11 cellular contexts compared by ENCODE assay signal in genomic region chr9:99158629-99159028, GRCh38.
"Had no signal": no experiment of that assay in that cellular context is flagged by ENCODE, and none has a peak within 500 bp of the region (broad histone marks: within the 10 kb centered on the region; RNA-seq: fewer than 3 reads in every experiment).

No MANE protein-coding gene starts in this region.

- H3K9me3 ChIP-seq: gastroesophageal sphincter, stomach, uterus had no signal

- H3K4me3 Mint-ChIP-seq: activated CD4-positive, alpha-beta memory T cell treated with anti-CD3 and anti-CD28 coated beads, Interleukin-2, amount 10 ng/mL, durations not matched to agents 7 days and 5 days; activated naive CD8-positive, alpha-beta T cell treated with anti-CD3 and anti-CD28 coated beads, Interleukin-2, amount 10 ng/mL, durations not matched to agents 7 days and 5 days; activated T-cell treated with anti-CD3 and anti-CD28 coated beads, Interleukin-2, amount 50 U/mL, for 72 hours; T-helper 2 cell treated with Interferon-gamma antibody and Interleukin-4, amounts not matched to agents 5 μg/mL and 100 μg/mL, for 36 hours had no signal

- H3K27ac Mint-ChIP-seq: activated CD4-positive, alpha-beta memory T cell treated with anti-CD3 and anti-CD28 coated beads, Interleukin-2, amount 10 ng/mL, durations not matched to agents 7 days and 5 days; activated naive CD8-positive, alpha-beta T cell treated with anti-CD3 and anti-CD28 coated beads, Interleukin-2, amount 10 ng/mL, durations not matched to agents 7 days and 5 days; activated T-cell treated with anti-CD3 and anti-CD28 coated beads, Interleukin-2, amount 50 U/mL, for 72 hours; T-helper 2 cell treated with Interferon-gamma antibody and Interleukin-4, amounts not matched to agents 5 μg/mL and 100 μg/mL, for 36 hours had no signal

- ATAC-seq: gastroesophageal sphincter had no signal

- H3K27ac ChIP-seq: cardiac muscle cell, gastroesophageal sphincter, skin epidermis, stomach, uterus had no signal

- H3K4me1 ChIP-seq: uterus had no signal

- DNase-seq: activated CD4-positive, alpha-beta memory T cell treated with anti-CD3 and anti-CD28 coated beads, Interleukin-2, amount 10 ng/mL, durations not matched to agents 7 days and 5 days; activated CD4-positive, alpha-beta T cell treated with anti-CD3 and anti-CD28 coated beads for 1 hour; activated gamma-delta T cell treated with Interleukin-2 at 50 U/mL for 16 hours; activated naive CD8-positive, alpha-beta T cell treated with anti-CD3 and anti-CD28 coated beads, Interleukin-2, amount 10 ng/mL, durations not matched to agents 7 days and 5 days; activated T-cell treated with anti-CD3 and anti-CD28 coated beads, Interleukin-2, amount 50 U/mL, for 72 hours; stomach; uterus had no signal

- H3K27me3 ChIP-seq: cardiac muscle cell, gastroesophageal sphincter, stomach, uterus had no signal

- H3K4me3 ChIP-seq: cardiac muscle cell, gastroesophageal sphincter, skin epidermis, stomach, uterus had no signal

- H3K36me3 ChIP-seq: cardiac muscle cell, gastroesophageal sphincter, uterus had no signal

- H3K9me3 Mint-ChIP-seq: activated CD4-positive, alpha-beta memory T cell treated with anti-CD3 and anti-CD28 coated beads, Interleukin-2, amount 10 ng/mL, durations not matched to agents 7 days and 5 days; activated naive CD8-positive, alpha-beta T cell treated with anti-CD3 and anti-CD28 coated beads, Interleukin-2, amount 10 ng/mL, durations not matched to agents 7 days and 5 days; activated T-cell treated with anti-CD3 and anti-CD28 coated beads, Interleukin-2, amount 50 U/mL, for 72 hours; T-helper 2 cell treated with Interferon-gamma antibody and Interleukin-4, amounts not matched to agents 5 μg/mL and 100 μg/mL, for 36 hours had no signal
